Comparison of ENCODE assay signal across 30 cellular contexts in genomic region chr14:75700295-75700694, GRCh38.
"Had no signal": no experiment of that assay in that cellular context is flagged by ENCODE, and none has a peak within 500 bp of the region (broad histone marks: within the 10 kb centered on the region; RNA-seq: fewer than 3 reads in every experiment).

No MANE protein-coding gene starts in this region.

- H3K27me3 ChIP-seq: neural progenitor cell, ovary, right lobe of liver, sigmoid colon, suprapubic skin, testis, tibial artery, transverse colon, vagina had no signal

- H3K4me1 Mint-ChIP-seq: nephron progenitor cell; stimulated activated naive CD8-positive, alpha-beta T cell treated with anti-CD3 and anti-CD28 coated beads, Interleukin-15, amount 100 ng/mL, for 72 hours had no signal

- H3K4me3 ChIP-seq: neural progenitor cell, ovary, psoas muscle, right lobe of liver, sigmoid colon, suprapubic skin, testis, tibial artery, transverse colon, vagina had no signal

- H3K36me3 ChIP-seq: neural progenitor cell, ovary had no signal

- H3K27ac Mint-ChIP-seq: naive thymus-derived CD8-positive, alpha-beta T cell; natural killer cell treated with Interleukin-12 subunit alpha and Interleukin-12 subunit beta and Interleukin-15 and Interleukin-18, amount 100 ng/mL, for 72 hours; nephron progenitor cell; neural progenitor cell; progenitor cell of endocrine pancreas; stimulated activated memory B cell treated with anti-CD40 and anti-IgM and Interleukin-4, amounts not matched to agents 10 μg/mL and 1 μg/mL and 100 μg/mL, for 72 hours; stimulated activated naive CD8-positive, alpha-beta T cell treated with anti-CD3 and anti-CD28 coated beads, Interleukin-15, amount 100 ng/mL, for 72 hours; type B pancreatic cell had no signal

- FAIRE-seq: small intestine, urothelium cell line had no signal

- H3K4me3 Mint-ChIP-seq: naive thymus-derived CD8-positive, alpha-beta T cell; natural killer cell treated with Interleukin-12 subunit alpha and Interleukin-12 subunit beta and Interleukin-15 and Interleukin-18, amount 100 ng/mL, for 72 hours; nephron progenitor cell; neural progenitor cell; stimulated activated memory B cell treated with anti-CD40 and anti-IgM and Interleukin-4, amounts not matched to agents 10 μg/mL and 1 μg/mL and 100 μg/mL, for 72 hours; stimulated activated naive CD8-positive, alpha-beta T cell treated with anti-CD3 and anti-CD28 coated beads, Interleukin-15, amount 100 ng/mL, for 72 hours; type B pancreatic cell had no signal

- H3K9me3 ChIP-seq: ovary, psoas muscle, right lobe of liver, suprapubic skin, testis, transverse colon, vagina had no signal

- H3K27me3 Mint-ChIP-seq: naive thymus-derived CD8-positive, alpha-beta T cell; natural killer cell treated with Interleukin-12 subunit alpha and Interleukin-12 subunit beta and Interleukin-15 and Interleukin-18, amount 100 ng/mL, for 72 hours; progenitor cell of endocrine pancreas; stimulated activated memory B cell treated with anti-CD40 and anti-IgM and Interleukin-4, amounts not matched to agents 10 μg/mL and 1 μg/mL and 100 μg/mL, for 72 hours; stimulated activated naive CD8-positive, alpha-beta T cell treated with anti-CD3 and anti-CD28 coated beads, Interleukin-15, amount 100 ng/mL, for 72 hours; type B pancreatic cell had no signal

- H3K27ac ChIP-seq: neural progenitor cell, ovary, parathyroid adenoma, psoas muscle, right lobe of liver, sigmoid colon, suprapubic skin, testis, tibial artery, transverse colon, vagina had no signal

- DNase-seq: naive thymus-derived CD8-positive, alpha-beta T cell; nephron progenitor cell; occipital lobe; ovary; posterior cingulate gyrus; psoas muscle; right cardiac atrium; right lobe of liver; sigmoid colon; small intestine; stimulated activated CD4-positive, alpha-beta T cell treated with anti-CD3 and anti-CD28 coated beads, Interleukin-1b, Interleukin-23, amount 100 ng/mL, for 48 hours; stimulated activated CD4-positive, alpha-beta T cell treated with anti-CD3 and anti-CD28 coated beads, Interleukin-4, amount 100 ng/mL, for 1 hour; stimulated activated CD4-positive, alpha-beta T cell treated with anti-CD3 and anti-CD28 coated beads, Interleukin-4, amount 100 ng/mL, for 4 hours; stimulated activated CD8-positive, alpha-beta memory T cell treated with anti-CD3 and anti-CD28 coated beads, Interleukin-4, amount 100 ng/mL, for 48 hours; stimulated activated naive CD4-positive, alpha-beta T cell; stimulated activated naive CD8-positive, alpha-beta T cell treated with anti-CD3 and anti-CD28 coated beads, Interleukin-15, amount 100 ng/mL, for 72 hours; stimulated activated naive CD8-positive, alpha-beta T cell treated with anti-CD3 and anti-CD28 coated beads, Interleukin-15, Interleukin-2, amounts not matched to agents 100 U/mL and 50 U/mL, for 24 hours; substantia nigra; testis; tibial artery; transverse colon had no signal

- ATAC-seq: naive thymus-derived CD8-positive, alpha-beta T cell; natural killer cell treated with Interleukin-12 subunit alpha and Interleukin-12 subunit beta and Interleukin-15 and Interleukin-18, amount 100 ng/mL, for 72 hours; psoas muscle; right cardiac atrium; right lobe of liver; stimulated activated memory B cell treated with anti-CD40 and anti-IgM and Interleukin-4, amounts not matched to agents 10 μg/mL and 1 μg/mL and 100 μg/mL, for 72 hours; stimulated activated naive CD8-positive, alpha-beta T cell treated with anti-CD3 and anti-CD28 coated beads, Interleukin-15, amount 100 ng/mL, for 72 hours; stimulated activated naive CD8-positive, alpha-beta T cell treated with anti-CD3 and anti-CD28 coated beads, Interleukin-15, Interleukin-2, amounts not matched to agents 100 U/mL and 50 U/mL, for 24 hours had no signal

- H3K9me3 Mint-ChIP-seq: natural killer cell treated with Interleukin-12 subunit alpha and Interleukin-12 subunit beta and Interleukin-15 and Interleukin-18, amount 100 ng/mL, for 72 hours; neural progenitor cell; stimulated activated naive CD8-positive, alpha-beta T cell treated with anti-CD3 and anti-CD28 coated beads, Interleukin-15, amount 100 ng/mL, for 72 hours; type B pancreatic cell had no signal

- H3K4me1 ChIP-seq: parathyroid adenoma, psoas muscle, right lobe of liver, suprapubic skin had no signal
